ENCODE assay signal across 1 cellular context in genomic region chr7:2528481-2529095, GRCh38.
TF ChIP-seq lines count a peak whose summit lies in the region.

No MANE protein-coding gene starts in this region.

TF ChIP-seq in WTC11, 78 proteins besides CTCF, POLR2A, EP300 and RAD21 (continued from another document):
- TF ChIP-seq PRDM15 (CRISPR knock-in tag; IDR thresholded peaks at IDR 0.05) (no peak), ATF6 (CRISPR knock-in tag; IDR thresholded peaks at IDR 0.05) (no peak), FOXJ3 (CRISPR knock-in tag; IDR thresholded peaks at IDR 0.05; ENCODE audit: borderline replicate concordance) (no peak)
